In genomic region chr2:85697716-85698115, GRCh38 we compare ENCODE assay signal across 1 cellular context.
TF ChIP-seq lines count a peak whose summit lies in the region.

No MANE protein-coding gene starts in this region.

TF ChIP-seq in HEK293, 187 proteins besides CTCF, POLR2A, EP300 and RAD21:
- TF ChIP-seq HIC1 (tag by site-specific recombination; IDR thresholded peaks at IDR 0.05) (no peak), ZNF768 (tag by site-specific recombination; IDR thresholded peaks at IDR 0.05) (peak; percentile 62; the same call in 1 of the 2 replicates)
TF ChIP-seq in HEK293: peak in this region for 1.
